Comparison of ENCODE assay signal across 14 cellular contexts in genomic region chr5:66724740-66725139, GRCh38.
DNase-seq lines count a peak whose midpoint lies in the region; ATAC-seq, FAIRE-seq and TF ChIP-seq lines count a peak whose summit lies in the region.
"Had no signal": no experiment of that assay in that cellular context is flagged by ENCODE, and none has a peak within 500 bp of the region (broad histone marks: within the 10 kb centered on the region; RNA-seq: fewer than 3 reads in every experiment).

No MANE protein-coding gene starts in this region.

- H3K27me3 Mint-ChIP-seq in HFFc6 (ENCODE audit: insufficient read depth): no peaks in the 10 kb centered on the region; the same call in 1 of the 2 replicates
- H3K27me3 Mint-ChIP-seq in neural crest cell (ENCODE audit: low read depth): no peaks in the 10 kb centered on the region
- peaks cover 12% of the 10 kb centered on the region for H3K27me3 Mint-ChIP-seq in activated T-cell treated with anti-CD3 and anti-CD28 coated beads, Interleukin-2, amount 50 U/mL, for 4 hours (ENCODE audit: low read depth)

- H3K27me3 ChIP-seq in BJ (ENCODE audit: control insufficient read depth, insufficient read depth, low read length) (no peaks in the 10 kb centered on the region), brain microvascular endothelial cell (replicated peaks) (no peaks in the 10 kb centered on the region)

- H3K4me3 ChIP-seq in BJ (ENCODE audit: low read depth, low read length) (no peak overlapping the region), brain microvascular endothelial cell (ENCODE audit: low read depth, low read length) (no peak overlapping the region)

- H3K27ac ChIP-seq in brain microvascular endothelial cell: no peak overlapping the region

- CTCF ChIA-PET in BJ (lab: Yijun Ruan, JAX): interaction anchor here (1.7 kb wide), 1 partner anchor 11 kb away, joined by 4 read pairs; no protein-coding TSS in a partner anchor

- H3K36me3 ChIP-seq in BJ (ENCODE audit: control insufficient read depth, insufficient read depth, low read length): no peaks in the 10 kb centered on the region
- H3K36me3 ChIP-seq in brain microvascular endothelial cell (replicated peaks): no peaks in the 10 kb centered on the region

- DNase-seq in BJ (ENCODE audit: low read depth): no peak
- DNase-seq in HFFc6: no peak
- DNase-seq in brain microvascular endothelial cell: no peak
- DNase-seq in neural crest cell (ENCODE audit: low read depth, low spot score): no peak
- no peak for DNase-seq in stimulated activated CD4-positive, alpha-beta T cell treated with anti-CD3 and anti-CD28 coated beads, Interleukin-4, amount 100 ng/mL, for 1 hour
- DNase-seq in GM19239 (ENCODE audit: insufficient read length, low spot score): no peak
- no peak for DNase-seq in activated T-cell treated with anti-CD3 and anti-CD28 coated beads, Interleukin-2, amount 50 U/mL, for 4 hours
- DNase-seq: activated naive CD4-positive, alpha-beta T cell treated with anti-CD3 and anti-CD28 coated beads, Interleukin-2, amount 10 ng/mL, durations not matched to agents 7 days and 5 days; caudate nucleus; H7; left cardiac atrium; stimulated activated CD4-positive, alpha-beta T cell treated with anti-CD3 and anti-CD28 coated beads, Interleukin-2, amount 100 ng/mL, for 48 hours had no signal

- H3K4me3 Mint-ChIP-seq in HFFc6: no peak overlapping the region
- H3K4me3 Mint-ChIP-seq in neural crest cell: no peak overlapping the region
- H3K4me3 Mint-ChIP-seq in activated T-cell treated with anti-CD3 and anti-CD28 coated beads, Interleukin-2, amount 50 U/mL, for 4 hours: no peak overlapping the region
- H3K4me3 Mint-ChIP-seq: activated naive CD4-positive, alpha-beta T cell treated with anti-CD3 and anti-CD28 coated beads, Interleukin-2, amount 10 ng/mL, durations not matched to agents 7 days and 5 days had no signal

- in situ Hi-C loops in brain microvascular endothelial cell (cut with HindIII; ENCODE audit: low pct_ligation_motif_present, low sequenced_read_pairs): no loop called here

- POLR2A ChIA-PET in BJ (lab: Charles Lee): no interaction called here

- 0 out of 2 replicates have a peak, but pooled peaks have one; percentile 6 for TF ChIP-seq CTCF in BJ (IDR thresholded peaks at IDR 0.05; ENCODE audit: insufficient read depth, low read depth, low read length)
- TF ChIP-seq CTCF in HFFc6 (IDR thresholded peaks at IDR 0.05): peak; percentile 52; the same call in 1 of the 2 replicates
- peak; percentile 41 for TF ChIP-seq CTCF in brain microvascular endothelial cell (IDR thresholded peaks at IDR 0.05; ENCODE audit: low read depth, low read length, missing control alignments)
- TF ChIP-seq CTCF in neural crest cell (conservative IDR thresholded peaks at IDR 0.05): peak; percentile 37

- H3K9me3 Mint-ChIP-seq in HFFc6 (no peaks in the 10 kb centered on the region), neural crest cell (no peaks in the 10 kb centered on the region)
- H3K9me3 Mint-ChIP-seq in activated T-cell treated with anti-CD3 and anti-CD28 coated beads, Interleukin-2, amount 50 U/mL, for 4 hours: no peaks in the 10 kb centered on the region
- H3K9me3 Mint-ChIP-seq: activated naive CD4-positive, alpha-beta T cell treated with anti-CD3 and anti-CD28 coated beads, Interleukin-2, amount 10 ng/mL, durations not matched to agents 7 days and 5 days had no signal

- no peaks in the 10 kb centered on the region for H3K36me3 Mint-ChIP-seq in HFFc6 (ENCODE audit: low read depth)
- H3K36me3 Mint-ChIP-seq in neural crest cell (ENCODE audit: low read depth): no peaks in the 10 kb centered on the region
- H3K36me3 Mint-ChIP-seq in activated T-cell treated with anti-CD3 and anti-CD28 coated beads, Interleukin-2, amount 50 U/mL, for 4 hours (ENCODE audit: insufficient read depth): no peaks in the 10 kb centered on the region
- H3K36me3 Mint-ChIP-seq: activated naive CD4-positive, alpha-beta T cell treated with anti-CD3 and anti-CD28 coated beads, Interleukin-2, amount 10 ng/mL, durations not matched to agents 7 days and 5 days had no signal

- no peak for FAIRE-seq in GM19239 (lab: Jason Lieb, UNC)
- FAIRE-seq: urothelium cell line had no signal

- H3K4me1 Mint-ChIP-seq in HFFc6 (ENCODE audit: low read depth): no peaks in the 10 kb centered on the region
- H3K4me1 Mint-ChIP-seq in neural crest cell: peaks cover 4% of the 10 kb centered on the region
- H3K4me1 Mint-ChIP-seq in activated T-cell treated with anti-CD3 and anti-CD28 coated beads, Interleukin-2, amount 50 U/mL, for 4 hours (ENCODE audit: low read depth): no peaks in the 10 kb centered on the region
- H3K4me1 Mint-ChIP-seq: activated naive CD4-positive, alpha-beta T cell treated with anti-CD3 and anti-CD28 coated beads, Interleukin-2, amount 10 ng/mL, durations not matched to agents 7 days and 5 days had no signal

- H3K27ac Mint-ChIP-seq in HFFc6 (no peak overlapping the region), neural crest cell (ENCODE audit: unreplicated experiment) (no peak overlapping the region)
- H3K27ac Mint-ChIP-seq: activated naive CD4-positive, alpha-beta T cell treated with anti-CD3 and anti-CD28 coated beads, Interleukin-2, amount 10 ng/mL, durations not matched to agents 7 days and 5 days had no signal

- no peak for ATAC-seq in GM18502 (IDR thresholded peaks at IDR 0.05; ENCODE audit: poor library complexity, unreplicated experiment)
- no peak for ATAC-seq in activated T-cell treated with anti-CD3 and anti-CD28 coated beads, Interleukin-2, amount 50 U/mL, for 4 hours
- ATAC-seq: left cardiac atrium had no signal
